In the genomic region with DNA sequence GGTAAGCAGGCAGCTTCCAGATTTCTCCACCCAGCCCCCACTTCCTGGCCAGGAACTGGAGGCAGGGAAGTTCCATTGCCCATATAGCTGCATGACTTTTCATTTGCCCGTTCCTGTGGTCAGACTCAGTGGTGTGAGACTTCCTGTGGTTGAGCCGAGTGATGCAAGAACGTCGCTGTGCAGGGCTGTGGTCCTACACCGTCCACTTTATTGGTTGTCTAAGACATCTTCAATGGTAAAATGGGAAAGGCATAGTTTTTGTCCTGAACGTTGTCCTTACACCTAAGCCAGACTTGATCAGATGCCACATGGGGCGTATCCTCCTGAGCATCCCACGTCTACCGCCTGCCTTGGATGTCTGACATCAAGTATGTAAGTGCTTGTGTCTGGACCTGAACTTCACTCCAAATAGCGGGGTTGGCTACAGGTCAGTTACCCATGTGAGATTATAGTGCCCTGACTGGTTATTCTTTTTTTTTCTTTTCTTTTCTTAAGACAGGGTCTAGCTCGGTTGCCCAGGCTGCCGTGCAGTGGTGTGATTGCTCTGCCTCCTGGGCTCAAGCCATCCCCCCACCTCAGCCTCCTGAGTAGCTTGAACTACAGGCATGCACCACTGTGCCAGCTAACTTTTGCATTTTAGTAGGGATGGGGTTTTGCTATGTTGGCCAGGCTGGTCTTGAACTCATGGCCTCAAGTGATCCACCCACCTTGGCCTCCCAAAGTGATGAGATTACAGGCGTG, we compare ENCODE assay signal across 10 cellular contexts. TPM values are rescaled to one million over a fixed set of nuclear protein-coding genes. Genes with fewer than 3 reads are reported as not detected.
DNase-seq lines count a peak whose midpoint lies in the region; ATAC-seq, FAIRE-seq and TF ChIP-seq lines count a peak whose summit lies in the region.
"Had no signal": no experiment of that assay in that cellular context is flagged by ENCODE, and none has a peak within 500 bp of the region (broad histone marks: within the 10 kb centered on the region; RNA-seq: fewer than 3 reads in every experiment).

No MANE protein-coding gene starts in this region.

- H3K4me2 ChIP-seq in K562 (ENCODE audit: insufficient read depth, low read length) = no peak overlapping the region

- TF ChIP-seq RAD21 in K562 (CRISPR knock-in tag; conservative IDR thresholded peaks at IDR 0.05 in 1 of 2, IDR thresholded peaks at IDR 0.05 in 1 of 2) = no peak

- no peak overlapping the region for H3K27ac Mint-ChIP-seq in endodermal cell

- no peak for TF ChIP-seq EP300 in K562 (IDR thresholded peaks at IDR 0.05; ENCODE audit: low read length)

- intact Hi-C loops in K562 (cut with micrococcal nuclease) = no loop called here
- intact Hi-C loops in spleen (cut with DNase I; ENCODE audit: low total_unique reads) = no loop called here

- peaks cover 14% of the 10 kb centered on the region for H3K4me1 Mint-ChIP-seq in endodermal cell

- H3K27ac ChIP-seq in K562 (ENCODE audit: extremely low read depth, low read depth, low read length) = no peak overlapping the region
- peak overlapping the region in 5 of 8 donors; percentile 52 to 82 (median 71) for H3K27ac ChIP-seq in spleen
- no peak overlapping the region for H3K27ac ChIP-seq in endodermal cell (ENCODE audit: low read depth, low read length)
- H3K27ac ChIP-seq: 22Rv1 had no signal

- CTCF ChIA-PET in K562 (lab: Yijun Ruan, JAX; ENCODE audit: low intra/inter-chr PET ratio) = no interaction called here

- H3K4me3 Mint-ChIP-seq in endodermal cell = no peak overlapping the region
- H3K4me3 Mint-ChIP-seq: naive thymus-derived CD8-positive, alpha-beta T cell had no signal

- no peaks in the 10 kb centered on the region for H3K79me2 ChIP-seq in K562 (ENCODE audit: control insufficient read depth, insufficient read depth, low read length)

- no peaks in the 10 kb centered on the region for H3K9me1 ChIP-seq in K562 (ENCODE audit: control insufficient read depth, insufficient read depth, low read length)

- WGBS in K562 (ENCODE audit: insufficient coverage, low coverage, missing lambda C conversion rate) = 2% methylated on average over 13 of the region's 13 CpGs
- WGBS in spleen, 5 donors = 41 to 56% (median 42%) methylated on average over 13 of the region's 13 CpGs
- WGBS in endodermal cell (ENCODE audit: insufficient coverage in 1 of 2, insufficient read length in 1 of 2), 2 experiments = 94 to 95% methylated on average over 10 to 13 of the region's 13 CpGs

- peak; percentile 79 for DNase-seq in NK-92 treated with Interleukin-12 subunit alpha and Interleukin-12 subunit beta, amount 100 ng/mL, for 24 hours (lab: John Stamatoyannopoulos, UW)
- no peak for DNase-seq in NK-92 (lab: John Stamatoyannopoulos, UW; ENCODE audit: unreplicated experiment)
- DNase-seq in H4 (ENCODE audit: low spot score) = peak; percentile 97
- DNase-seq in NB4 (ENCODE audit: low read depth) = peak; percentile 98
- no peak for DNase-seq in K562 (ENCODE audit: extremely low read depth in 1 of 4, low spot score in 3 of 4)
- DNase-seq in spleen = peak; percentile 88
- DNase-seq in endodermal cell = no peak
- DNase-seq: naive thymus-derived CD8-positive, alpha-beta T cell had no signal

- H3K4me1 ChIP-seq in K562 (replicated peaks in 1 of 2; ENCODE audit: control insufficient read depth in 2 of 2, insufficient read depth in 2 of 2, low read length in 2 of 2) = peaks cover 0 to 5% of the 10 kb centered on the region in 2 experiments; a peak in 1 of 5 replicates
- peaks cover 4 to 55% (median 33%) of the 10 kb centered on the region in 6 donors for H3K4me1 ChIP-seq in spleen
- H3K4me1 ChIP-seq in endodermal cell (ENCODE audit: control insufficient read depth, insufficient read depth, low read length) = no peaks in the 10 kb centered on the region

- peaks cover 2% of the 10 kb centered on the region for H3K9me3 Mint-ChIP-seq in endodermal cell
- H3K9me3 Mint-ChIP-seq: naive thymus-derived CD8-positive, alpha-beta T cell had no signal

- H3K36me3 ChIP-seq in K562 (ENCODE audit: control insufficient read depth, insufficient read depth, low read length) = no peaks in the 10 kb centered on the region
- H3K36me3 ChIP-seq in spleen = no peaks in the 10 kb centered on the region
- no peaks in the 10 kb centered on the region for H3K36me3 ChIP-seq in endodermal cell (ENCODE audit: control insufficient read depth, insufficient read depth, low read length)

- H4K20me1 ChIP-seq in K562 (replicated peaks; ENCODE audit: control insufficient read depth, insufficient read depth, low read length) = no peaks in the 10 kb centered on the region

- TF ChIP-seq POLR2A in NB4 (IDR thresholded peaks at IDR 0.05; ENCODE audit: extremely low read depth, insufficient read length) (no peak), K562 (conservative IDR thresholded peaks at IDR 0.05) (no peak), spleen (IDR thresholded peaks at IDR 0.05) (no peak)

- no peak for FAIRE-seq in K562 (lab: Jason Lieb, UNC)

- H3K27me3 ChIP-seq in K562 (ENCODE audit: control insufficient read depth in 2 of 2, insufficient read depth in 2 of 2, low read length in 2 of 2) = peaks cover 10 to 41% of the 10 kb centered on the region in 2 experiments; a peak in 4 of 5 replicates
- H3K27me3 ChIP-seq in spleen (replicated peaks in 1 of 7) = peaks cover 0 to 34% (median 14%) of the 10 kb centered on the region in 7 donors
- no peaks in the 10 kb centered on the region for H3K27me3 ChIP-seq in endodermal cell (ENCODE audit: control insufficient read depth, insufficient read depth, low read length, poor library complexity, severe bottlenecking)

- no peak overlapping the region for H3K9ac ChIP-seq in K562 (ENCODE audit: insufficient read depth in 1 of 2, low read depth in 2 of 2, low read length in 2 of 2)
- H3K9ac ChIP-seq in endodermal cell (ENCODE audit: extremely low read depth, low read length, poor library complexity, severe bottlenecking) = no peak overlapping the region

- TF ChIP-seq CTCF in NB4 (IDR thresholded peaks at IDR 0.05; ENCODE audit: low read depth, low read length) (no peak), K562 (IDR thresholded peaks at IDR 0.05 in 2 of 3, conservative IDR thresholded peaks at IDR 0.05 in 1 of 3; ENCODE audit: insufficient read depth in 2 of 3, low read depth in 1 of 3, low read length in 3 of 3) (no peak), spleen (IDR thresholded peaks at IDR 0.05 in 8 of 11, conservative IDR thresholded peaks at IDR 0.05 in 3 of 11) (no peak), endodermal cell (conservative IDR thresholded peaks at IDR 0.05) (no peak)

- POLR2A ChIA-PET in K562 (lab: Yijun Ruan, JAX) = no interaction called here

- 0 out of 3 replicates have a peak, but pooled peaks have one; percentile 21 for ATAC-seq in K562
- ATAC-seq in GM21526 (IDR thresholded peaks at IDR 0.05; ENCODE audit: low FRiP score, unreplicated experiment) = no peak

- H3K4me3 ChIP-seq in NB4 (ENCODE audit: low read depth, low read length) (peak overlapping the region; percentile 28), K562 (no peak overlapping the region), spleen (no peak overlapping the region), endodermal cell (ENCODE audit: low read length) (no peak overlapping the region)

- no TSS peak for BruUV-seq in K562 (replicated peaks; lab: Mats Ljungman, UMichigan)

- H3K9me3 ChIP-seq in K562 (replicated peaks; ENCODE audit: control insufficient read depth, insufficient read depth, low read depth, low read length) (no peaks in the 10 kb centered on the region), spleen (no peaks in the 10 kb centered on the region), endodermal cell (ENCODE audit: control insufficient read depth, low read length) (no peaks in the 10 kb centered on the region)

- peaks cover 3% of the 10 kb centered on the region for H3K27me3 Mint-ChIP-seq in endodermal cell (ENCODE audit: insufficient read depth)

- H3K36me3 Mint-ChIP-seq in endodermal cell (ENCODE audit: low read depth) = peaks cover 2% of the 10 kb centered on the region
- H3K36me3 Mint-ChIP-seq: naive thymus-derived CD8-positive, alpha-beta T cell had no signal

- no peak overlapping the region for H2AFZ ChIP-seq in K562 (ENCODE audit: low read depth, low read length)

- in situ Hi-C loops in K562 (cut with MboI) = loop anchor here (5.0 kb wide), 1 partner anchor 330 kb away; no protein-coding TSS in a partner anchor

TF ChIP-seq in K562, 482 proteins besides CTCF, POLR2A, EP300 and RAD21 (continues in another document):
- TF ChIP-seq BHLHE40 (IDR thresholded peaks at IDR 0.05; ENCODE audit: low read length) = no peak

RNA-seq across cellular contexts. Expression of a gene that starts 25.9 kb away (rescaled TPM):
- total RNA-seq in H4 (2014; rRNA removed; shearing (Covaris generic)) = not detected in 2 replicates
- total RNA-seq in K562 (2011; cell fraction: chromatin; rRNA removed; ENCODE audit: low replicate concordance) = not detected in 2 replicates
- not detected in 2 replicates for total RNA-seq in K562 (2011; cell fraction: nucleolus; rRNA removed)
- total RNA-seq in K562 (2011; cell fraction: nucleoplasm; rRNA removed) = not detected in 2 replicates
- total RNA-seq in K562 (2014; rRNA removed) (not detected in 2 replicates), K562 (2014; rRNA removed; fragmentation: Illumina TruSeq; extraction: Trizol) (not detected in 2 replicates), K562 (2015; rRNA removed; fragmentation: Illumina TruSeq; extraction: Trizol) (not detected in 2 replicates), K562 (2021) (not detected in 2 replicates), spleen (under 1 TPM in 2 of 7 donors, not detected in 5; 0.40 to 0.46 TPM), endodermal cell (not detected)
- polyA plus RNA-seq in K562 (2011; rRNA removed) (not detected in 2 replicates), K562 (2014; fragmentation: Illumina TruSeq; extraction: Trizol) (not detected in 2 replicates), K562 (2014; fragmentation: Nextera tagmentation; extraction: Ambion mirVana) (not detected), K562 (2014; rRNA removed) (not detected in 2 replicates), spleen (1 to 10 TPM in 2 of 3 donors, under 1 TPM in 1; 0.90 to 3.0 (median 1.7) TPM)
- not detected in 2 replicates for polyA plus RNA-seq in K562 (2011; cell fraction: cytosol; rRNA removed)
- not detected in 2 replicates for polyA plus RNA-seq in K562 (2011; cell fraction: nucleus; rRNA removed)
- not detected in 2 replicates for polyA plus RNA-seq in K562 (2012)
- polyA minus RNA-seq in K562 (2011; rRNA and poly(A)+ RNA removed) = not detected in 2 replicates
- polyA minus RNA-seq in K562 (2011; cell fraction: cytosol; rRNA and poly(A)+ RNA removed) = not detected in 2 replicates
- not detected in 2 replicates for polyA minus RNA-seq in K562 (2011; cell fraction: nucleus; rRNA and poly(A)+ RNA removed)
- polyA plus RNA-seq in endodermal cell (2013, experiment 1 of 2) = not detected
- not detected for polyA plus RNA-seq in endodermal cell (2013, experiment 2 of 2)

Comparison
In these comparisons a context has a peak if more than half of its experiments do, and no peak if none do; other contexts are left out.
1. DNase-seq: peak in NK-92 treated with Interleukin-12 subunit alpha and Interleukin-12 subunit beta, amount 100 ng/mL, for 24 hours (single experiment), H4 (single experiment), NB4 (single experiment) and spleen (single experiment); none in NK-92 (single experiment), K562 (0 of 4) and endodermal cell (single experiment).
2. H3K27ac ChIP-seq: peak in spleen (5 of 8); none in K562 (single experiment) and endodermal cell (single experiment).